Comparison of ENCODE assay signal across 10 cellular contexts in genomic region chr16:68227183-68227793, GRCh38. TPM values are rescaled to one million over a fixed set of nuclear protein-coding genes. Genes with fewer than 3 reads are reported as not detected.
DNase-seq lines count a peak whose midpoint lies in the region; ATAC-seq lines count a peak whose summit lies in the region.
"Had no signal": no experiment of that assay in that cellular context is flagged by ENCODE, and none has a peak within 500 bp of the region (broad histone marks: within the 10 kb centered on the region; RNA-seq: fewer than 3 reads in every experiment).

No MANE protein-coding gene starts in this region.

- peaks cover 68% of the 10 kb centered on the region for H3K36me3 Mint-ChIP-seq in activated T-cell treated with anti-CD3 and anti-CD28 coated beads, Interleukin-2, amount 50 U/mL, for 24 hours (ENCODE audit: low read depth)

- peaks cover 40% of the 10 kb centered on the region for H3K4me1 Mint-ChIP-seq in activated T-cell treated with anti-CD3 and anti-CD28 coated beads, Interleukin-2, amount 50 U/mL, for 24 hours (ENCODE audit: low read depth)
- peaks cover 48% of the 10 kb centered on the region for H3K4me1 Mint-ChIP-seq in stimulated activated naive CD8-positive, alpha-beta T cell treated with anti-CD3 and anti-CD28 coated beads, Interleukin-15, amount 100 ng/mL, for 72 hours

- intact Hi-C loops in left colon (cut with DNase I, micrococcal nuclease), result loop anchor here (5.0 to 10.0 kb wide), 2 partner anchors 132 to 140 kb away; partner anchors contain the start of gene NFATC3 (in 1 of the 2)

- in situ Hi-C loops in HAP-1 (cut with MboI; ENCODE audit: low sequenced_read_pairs), result no loop called here

- H3K36me3 ChIP-seq in SJCRH30, result no peaks in the 10 kb centered on the region; the same call in 1 of the 2 replicates
- peaks cover 9% of the 10 kb centered on the region; the same call in 1 of the 2 replicates for H3K36me3 ChIP-seq in HAP-1 (replicated peaks)
- H3K36me3 ChIP-seq: uterus had no signal

- H3K4me3 Mint-ChIP-seq in activated T-cell treated with anti-CD3 and anti-CD28 coated beads, Interleukin-2, amount 50 U/mL, for 24 hours, result no peak overlapping the region
- H3K4me3 Mint-ChIP-seq in stimulated activated naive CD8-positive, alpha-beta T cell treated with anti-CD3 and anti-CD28 coated beads, Interleukin-15, amount 100 ng/mL, for 72 hours, result peak overlapping the region; percentile 49 to 71

- no peak overlapping the region for H3K4me3 ChIP-seq in SJCRH30
- H3K4me3 ChIP-seq in HAP-1, result no peak overlapping the region
- H3K4me3 ChIP-seq: uterus had no signal

- H3K27ac Mint-ChIP-seq in activated T-cell treated with anti-CD3 and anti-CD28 coated beads, Interleukin-2, amount 50 U/mL, for 24 hours, result peak overlapping the region; percentile 90
- peak overlapping the region; percentile 89 to 91 for H3K27ac Mint-ChIP-seq in stimulated activated naive CD8-positive, alpha-beta T cell treated with anti-CD3 and anti-CD28 coated beads, Interleukin-15, amount 100 ng/mL, for 72 hours

- H3K4me1 ChIP-seq in SJCRH30, result peaks cover 34% of the 10 kb centered on the region
- H3K4me1 ChIP-seq in HAP-1, result peaks cover 12% of the 10 kb centered on the region
- H3K4me1 ChIP-seq: uterus had no signal

- DNase-seq in activated T-cell treated with anti-CD3 and anti-CD28 coated beads, Interleukin-2, amount 50 U/mL, for 24 hours, result peak; percentile 30
- DNase-seq in activated T-cell treated with anti-CD3 and anti-CD28 coated beads for 4 hours, result no peak
- peak in 1 of 2 experiments; percentile 31 for DNase-seq in SJCRH30
- no peak for DNase-seq in left colon
- DNase-seq in stimulated activated naive CD8-positive, alpha-beta T cell treated with anti-CD3 and anti-CD28 coated beads, Interleukin-15, amount 100 ng/mL, for 72 hours, result peak in 1 of 2 donors; percentile 33
- DNase-seq in SIG-M5 (lab: John Stamatoyannopoulos, UW), result no peak
- no peak for DNase-seq in C1 segment of cervical spinal cord (lab: John Stamatoyannopoulos, UW)
- no peak for DNase-seq in HAP-1 (ENCODE audit: low spot score in 2 of 2)
- DNase-seq: stimulated activated CD4-positive, alpha-beta T cell treated with anti-CD3 and anti-CD28 coated beads, Interleukin-1b, Interleukin-23, amount 100 ng/mL, for 48 hours; uterus had no signal

- no peaks in the 10 kb centered on the region for H3K9me3 Mint-ChIP-seq in activated T-cell treated with anti-CD3 and anti-CD28 coated beads, Interleukin-2, amount 50 U/mL, for 24 hours
- H3K9me3 Mint-ChIP-seq in stimulated activated naive CD8-positive, alpha-beta T cell treated with anti-CD3 and anti-CD28 coated beads, Interleukin-15, amount 100 ng/mL, for 72 hours, result no peaks in the 10 kb centered on the region

- peak; percentile 62 for ATAC-seq in left colon
- peak; percentile 90 for ATAC-seq in stimulated activated naive CD8-positive, alpha-beta T cell treated with anti-CD3 and anti-CD28 coated beads, Interleukin-15, amount 100 ng/mL, for 72 hours

- peak overlapping the region; percentile 69; the same call in 1 of the 2 replicates for H3K27ac ChIP-seq in SJCRH30
- H3K27ac ChIP-seq: uterus had no signal

- H3K9me3 ChIP-seq in SJCRH30 (replicated peaks), result no peaks in the 10 kb centered on the region
- H3K9me3 ChIP-seq in HAP-1, result no peaks in the 10 kb centered on the region
- H3K9me3 ChIP-seq: uterus had no signal

- H3K27me3 ChIP-seq in SJCRH30, result no peaks in the 10 kb centered on the region
- no peaks in the 10 kb centered on the region for H3K27me3 ChIP-seq in HAP-1 (ENCODE audit: low read depth)
- H3K27me3 ChIP-seq: uterus had no signal

- no peaks in the 10 kb centered on the region for H3K27me3 Mint-ChIP-seq in activated T-cell treated with anti-CD3 and anti-CD28 coated beads, Interleukin-2, amount 50 U/mL, for 24 hours
- no peaks in the 10 kb centered on the region for H3K27me3 Mint-ChIP-seq in stimulated activated naive CD8-positive, alpha-beta T cell treated with anti-CD3 and anti-CD28 coated beads, Interleukin-15, amount 100 ng/mL, for 72 hours

RNA-seq across cellular contexts. Expression of gene ESRP2, which starts 8.6 kb away (rescaled TPM):
- 0.24 TPM in 1 of 2 replicates, not detected in the other for total RNA-seq in SJCRH30 (2014; rRNA removed; shearing (Covaris generic))
- 100 to 1,000 TPM in 1 of 2 donors, 10 to 100 TPM in 1; 87.5 to 120 TPM for total RNA-seq in left colon

RNA-seq across cellular contexts. Expression of gene PLA2G15, which starts 17.9 kb away (rescaled TPM):
- 7.4 and 9.0 TPM in 2 replicates for total RNA-seq in SJCRH30 (2014; rRNA removed; shearing (Covaris generic))
- 10 to 100 TPM; 15.1 to 15.5 TPM for total RNA-seq in left colon

RNA-seq across cellular contexts. Expression of gene SLC7A6, which starts 37.0 kb away (rescaled TPM):
- 17.4 TPM in 2 replicates for total RNA-seq in SJCRH30 (2014; rRNA removed; shearing (Covaris generic))
- 10 to 100 TPM; 23.9 to 45.9 TPM for total RNA-seq in left colon

Comparison
In these comparisons a context has a peak if more than half of its experiments do, and no peak if none do; other contexts are left out.
1. RNA of gene ESRP2, which starts 8.6 kb away (total RNA-seq): 87.5 to 120 TPM in left colon; 0.24 TPM in SJCRH30; every median in the first group is over 10 times any median in the second.